ENCODE assay signal across 8 cellular contexts in the genomic region with DNA sequence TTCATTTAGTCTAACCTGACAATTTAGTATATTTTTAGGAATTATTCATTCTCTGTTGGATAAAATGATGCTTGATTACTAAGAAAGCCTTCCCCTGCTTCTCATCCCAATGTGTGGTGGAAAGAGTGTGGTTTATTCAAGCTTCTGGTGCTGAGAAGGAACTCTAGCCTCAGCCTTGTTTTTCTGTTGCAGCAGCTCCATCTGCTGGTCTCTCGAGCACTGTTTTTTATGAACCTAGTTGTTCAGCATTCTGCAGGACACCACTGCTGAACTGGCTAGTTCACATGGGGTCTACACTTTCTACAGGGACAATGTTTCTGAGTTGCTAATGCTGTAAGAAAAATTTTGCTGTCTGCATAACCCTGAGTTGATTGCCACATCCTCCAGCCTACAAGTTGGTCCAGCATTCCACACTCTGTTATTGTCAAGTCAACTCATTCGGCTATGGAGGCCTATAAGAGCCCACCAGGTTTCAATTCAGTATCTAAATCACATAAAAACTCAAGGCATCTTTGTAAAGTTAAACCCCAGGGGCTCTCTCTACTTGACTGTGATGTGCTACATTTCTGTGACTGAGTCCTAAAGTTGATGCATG. TPM values are rescaled to one million over a fixed set of nuclear protein-coding genes. Genes with fewer than 3 reads are reported as not detected.
DNase-seq lines count a peak whose midpoint lies in the region; ATAC-seq and TF ChIP-seq lines count a peak whose summit lies in the region.

No MANE protein-coding gene starts in this region.

- intact Hi-C loops in MCF 10A (cut with micrococcal nuclease) (loop anchor here (1.0 to 5.0 kb wide), 2 partner anchors 54 to 225 kb away; no protein-coding TSS in a partner anchor), breast epithelium (cut with DNase I; ENCODE audit: low total_unique reads) (no loop called here), uterus (cut with DNase I; ENCODE audit: low total_unique reads) (no loop called here)

- no peaks in the 10 kb centered on the region for H3K36me3 Mint-ChIP-seq in MCF 10A (ENCODE audit: insufficient read depth, unreplicated experiment)
- no peaks in the 10 kb centered on the region for H3K36me3 Mint-ChIP-seq in activated T-cell treated with anti-CD3 and anti-CD28 coated beads, Interleukin-2, amount 50 U/mL, for 24 hours (ENCODE audit: low read depth)

- H3K9me3 ChIP-seq in breast epithelium: no peaks in the 10 kb centered on the region
- H3K9me3 ChIP-seq in NT2/D1 (ENCODE audit: insufficient read depth, low read length): no peaks in the 10 kb centered on the region
- H3K9me3 ChIP-seq in neutrophil: no peaks in the 10 kb centered on the region
- no peaks in the 10 kb centered on the region for H3K9me3 ChIP-seq in uterus

- H3K9ac ChIP-seq in NT2/D1 (ENCODE audit: insufficient read length, low read depth): no peak overlapping the region

- H3K4me3 ChIP-seq in breast epithelium: no peak overlapping the region
- no peak overlapping the region for H3K4me3 ChIP-seq in NT2/D1 (ENCODE audit: insufficient read length, low read depth)
- H3K4me3 ChIP-seq in fibroblast of pulmonary artery (replicated peaks; ENCODE audit: low read depth, low read length): no peak overlapping the region
- no peak overlapping the region for H3K4me3 ChIP-seq in neutrophil (ENCODE audit: low read depth in 1 of 2, low read length in 1 of 2)
- no peak overlapping the region for H3K4me3 ChIP-seq in uterus

- H3K27ac ChIP-seq in breast epithelium: no peak overlapping the region
- no peak overlapping the region for H3K27ac ChIP-seq in neutrophil
- H3K27ac ChIP-seq in uterus: no peak overlapping the region

- H3K4me1 Mint-ChIP-seq in MCF 10A (ENCODE audit: insufficient read depth, unreplicated experiment): no peaks in the 10 kb centered on the region
- peaks cover 8% of the 10 kb centered on the region for H3K4me1 Mint-ChIP-seq in activated T-cell treated with anti-CD3 and anti-CD28 coated beads, Interleukin-2, amount 50 U/mL, for 24 hours (ENCODE audit: low read depth)

- DNase-seq in MCF 10A (ENCODE audit: unreplicated experiment) (peak; percentile 55), breast epithelium (ENCODE audit: low spot score in 2 of 2) (no peak), NT2/D1 (ENCODE audit: low read depth, low spot score) (peak; percentile 58), fibroblast of pulmonary artery (ENCODE audit: low read depth) (peak; percentile 80), uterus (peak in 1 of 2 donors; percentile 30)
- DNase-seq in activated T-cell treated with anti-CD3 and anti-CD28 coated beads, Interleukin-2, amount 50 U/mL, for 24 hours: peak; percentile 53

- CTCF ChIA-PET in MCF 10A (lab: Yijun Ruan, JAX): interaction anchor here (0.5 to 7.9 kb wide), 22 partner anchors 9 to 856 kb away, joined by 3 to 96 read pairs (median 4); partner anchors contain the start of genes HPX, OR10A4 and OR2AG2

- TF ChIP-seq POLR2A in breast epithelium (IDR thresholded peaks at IDR 0.05) (no peak), uterus (IDR thresholded peaks at IDR 0.05) (no peak)

- H3K27ac Mint-ChIP-seq in MCF 10A (ENCODE audit: low read depth, unreplicated experiment): no peak overlapping the region
- H3K27ac Mint-ChIP-seq in activated T-cell treated with anti-CD3 and anti-CD28 coated beads, Interleukin-2, amount 50 U/mL, for 24 hours: no peak overlapping the region

- H3K4me1 ChIP-seq in breast epithelium (no peaks in the 10 kb centered on the region), NT2/D1 (ENCODE audit: insufficient read depth, insufficient read length) (no peaks in the 10 kb centered on the region), neutrophil (ENCODE audit: control insufficient read depth in 1 of 2, insufficient read depth in 1 of 2, low read depth in 1 of 2, low read length in 1 of 2) (no peaks in the 10 kb centered on the region), uterus (no peaks in the 10 kb centered on the region)

- POLR2A ChIA-PET in MCF 10A (lab: Yijun Ruan, JAX): no interaction called here

- H3K27me3 Mint-ChIP-seq in MCF 10A (ENCODE audit: insufficient read depth, unreplicated experiment): no peaks in the 10 kb centered on the region
- H3K27me3 Mint-ChIP-seq in activated T-cell treated with anti-CD3 and anti-CD28 coated beads, Interleukin-2, amount 50 U/mL, for 24 hours: peaks cover 9% of the 10 kb centered on the region

- H3K36me3 ChIP-seq in breast epithelium (no peaks in the 10 kb centered on the region), NT2/D1 (ENCODE audit: insufficient read depth, insufficient read length, low read length) (no peaks in the 10 kb centered on the region), neutrophil (no peaks in the 10 kb centered on the region), uterus (no peaks in the 10 kb centered on the region)

- ATAC-seq in HG02885 (IDR thresholded peaks at IDR 0.05; ENCODE audit: poor library complexity, unreplicated experiment): peak; percentile 82

- H3K27me3 ChIP-seq in breast epithelium (no peaks in the 10 kb centered on the region), NT2/D1 (ENCODE audit: insufficient read depth, insufficient read length) (no peaks in the 10 kb centered on the region), neutrophil (no peaks in the 10 kb centered on the region), uterus (no peaks in the 10 kb centered on the region)

- no TSS peak for BruUV-seq in MCF 10A (replicated peaks; lab: Mats Ljungman, UMichigan)

- no peak overlapping the region for H3K4me3 Mint-ChIP-seq in MCF 10A (ENCODE audit: unreplicated experiment)
- H3K4me3 Mint-ChIP-seq in activated T-cell treated with anti-CD3 and anti-CD28 coated beads, Interleukin-2, amount 50 U/mL, for 24 hours: no peak overlapping the region

- TF ChIP-seq CTCF in MCF 10A (IDR thresholded peaks at IDR 0.05; ENCODE audit: unreplicated experiment) (peak; percentile 49), breast epithelium (IDR thresholded peaks at IDR 0.05) (peak in 1 of 3 donors; percentile 27), fibroblast of pulmonary artery (IDR thresholded peaks at IDR 0.05; ENCODE audit: low read length, missing control alignments) (peak; percentile 81), neutrophil (IDR thresholded peaks at IDR 0.05) (peak; percentile 34), uterus (IDR thresholded peaks at IDR 0.05) (peak in 3 of 4 experiments; percentile 28 to 61 (median 35))

- peaks cover 4% of the 10 kb centered on the region for H3K9me3 Mint-ChIP-seq in MCF 10A (ENCODE audit: unreplicated experiment)
- H3K9me3 Mint-ChIP-seq in activated T-cell treated with anti-CD3 and anti-CD28 coated beads, Interleukin-2, amount 50 U/mL, for 24 hours: no peaks in the 10 kb centered on the region

RNA-seq across cellular contexts. Expression of gene OR2AG2, which starts 14.3 kb away (rescaled TPM):
- total RNA-seq in MCF 10A (2022) (0.37 and 0.39 TPM in 2 replicates), breast epithelium (1 to 10 TPM in 1 of 3 donors, under 1 TPM in 1, not detected in 1; 0.44 to 3.6 TPM), uterus (under 1 TPM in 2 of 4 donors, not detected in 2; 0.09 to 0.14 TPM)

RNA-seq across cellular contexts. Expression of gene OR2AG1, which starts 25.4 kb away (rescaled TPM):
- not detected in 2 replicates for total RNA-seq in MCF 10A (2022)
- total RNA-seq in breast epithelium: not detected
- total RNA-seq in uterus: not detected

RNA-seq across cellular contexts. Expression of gene OR6A2, which starts 42.0 kb away (rescaled TPM):
- 0.17 and 0.28 TPM in 2 replicates for total RNA-seq in MCF 10A (2022)
- total RNA-seq in breast epithelium: 1 to 10 TPM in 1 of 3 donors, under 1 TPM in 2; 0.16 to 1.2 (median 0.33) TPM
- 1 to 10 TPM in 1 of 4 donors, under 1 TPM in 1, not detected in 2; 0.40 to 1.0 TPM for total RNA-seq in uterus

Comparison
In these comparisons a context has a peak if more than half of its experiments do, and no peak if none do; other contexts are left out.
1. DNase-seq: peak in MCF 10A (single experiment), NT2/D1 (single experiment), activated T-cell treated with anti-CD3 and anti-CD28 coated beads, Interleukin-2, amount 50 U/mL, for 24 hours (single experiment) and fibroblast of pulmonary artery (single experiment); none in breast epithelium (0 of 2).